8 cellular contexts compared by ENCODE assay signal in the genomic region with DNA sequence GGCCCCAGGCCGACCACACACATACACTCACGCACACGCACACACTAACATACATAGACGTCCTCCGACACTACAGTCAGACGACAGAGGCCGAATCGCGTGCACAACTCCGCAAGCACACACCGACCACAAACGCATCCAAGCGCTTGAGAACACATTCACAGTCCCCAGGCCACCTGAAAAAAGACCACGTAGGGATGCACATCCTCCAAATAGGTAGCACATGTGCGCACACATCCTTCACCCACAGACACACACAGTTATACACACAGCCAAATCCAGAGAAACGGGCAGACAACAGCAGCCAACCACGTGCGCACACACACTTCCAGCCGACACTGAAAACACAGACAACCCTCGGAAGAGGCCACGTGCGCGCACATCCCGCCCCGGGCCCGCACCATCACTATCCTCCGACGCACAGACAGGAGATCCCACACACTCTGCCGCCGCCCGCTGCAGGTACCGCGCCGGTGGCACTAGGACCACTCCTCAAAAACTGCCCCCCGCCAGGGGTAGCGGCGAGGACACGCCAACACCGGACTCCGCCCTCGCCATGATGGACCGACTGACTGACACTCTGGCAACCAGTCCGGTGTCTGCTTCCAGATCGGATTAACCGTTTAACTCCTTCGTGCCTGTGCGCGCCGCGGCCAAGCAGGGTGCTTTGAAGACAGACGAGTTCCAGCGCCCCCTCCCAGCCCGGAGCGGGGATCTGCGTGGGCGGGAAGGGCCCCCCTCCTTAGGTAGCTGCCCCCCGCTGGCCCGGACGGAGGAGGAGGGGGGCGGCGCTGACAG. TPM values are rescaled to one million over a fixed set of nuclear protein-coding genes. Genes with fewer than 3 reads are reported as not detected.
DNase-seq lines count a peak whose midpoint lies in the region; ATAC-seq and TF ChIP-seq lines count a peak whose summit lies in the region.

No MANE protein-coding gene starts in this region.

- H3K4me3 ChIP-seq in GM12865 (ENCODE audit: low read depth, low read length), result peak overlapping the region; percentile 42
- no peak overlapping the region for H3K4me3 ChIP-seq in uterus

- no peak for TF ChIP-seq POLR2A in uterus (IDR thresholded peaks at IDR 0.05)

- intact Hi-C loops in uterus (cut with DNase I; ENCODE audit: low total_unique reads), result no loop called here

- peak; percentile 35 for ATAC-seq in stimulated activated naive CD8-positive, alpha-beta T cell treated with anti-CD3 and anti-CD28 coated beads, Interleukin-15, Interleukin-2, amounts not matched to agents 100 U/mL and 50 U/mL, for 24 hours
- no peak for ATAC-seq in HG02763 (IDR thresholded peaks at IDR 0.05; ENCODE audit: unreplicated experiment)

- TF ChIP-seq CTCF in GM12865 (IDR thresholded peaks at IDR 0.05; ENCODE audit: insufficient read depth, low read depth, low read length, missing control alignments), result no peak
- TF ChIP-seq CTCF in uterus (IDR thresholded peaks at IDR 0.05), result no peak

- H3K27ac ChIP-seq in uterus, result no peak overlapping the region

- DNase-seq in AG08396 (ENCODE audit: low spot score) (peak; percentile 76), GM12865 (ENCODE audit: low read depth) (peak; percentile 73), NCI-H748 (lab: John Stamatoyannopoulos, UW; ENCODE audit: unreplicated experiment) (peak; percentile 76), iPS DF 19.7 (ENCODE audit: low read depth, low spot score) (peak; percentile 94), uterus (no peak)
- DNase-seq in activated effector memory CD4-positive, alpha-beta T cell treated with anti-CD3 and anti-CD28 coated beads, Interleukin-2, amount 50 U/mL, for 16 hours, result peak; percentile 75
- peak; percentile 71 for DNase-seq in stimulated activated naive CD8-positive, alpha-beta T cell treated with anti-CD3 and anti-CD28 coated beads, Interleukin-15, Interleukin-2, amounts not matched to agents 100 U/mL and 50 U/mL, for 24 hours

- H3K4me1 ChIP-seq in uterus, result peaks cover 0 to 35% of the 10 kb centered on the region in 2 donors

- H3K9me3 ChIP-seq in uterus, result no peaks in the 10 kb centered on the region

- H3K36me3 ChIP-seq in uterus, result no peaks in the 10 kb centered on the region

- H3K27me3 ChIP-seq in uterus, result peaks cover 38 to 47% of the 10 kb centered on the region in 2 donors

RNA-seq across cellular contexts. Expression of a gene that starts 0.5 kb away (rescaled TPM):
- 10 to 100 TPM in 1 of 4 donors, 1 to 10 TPM in 3; 3.2 to 10.6 (median 4.1) TPM for total RNA-seq in uterus

RNA-seq across cellular contexts. Expression of a gene that starts 16.5 kb away (rescaled TPM):
- 100 to 1,000 TPM in 2 of 4 donors, 10 to 100 TPM in 2; 41.5 to 163 (median 129) TPM for total RNA-seq in uterus

RNA-seq across cellular contexts. Expression of a gene that starts 39.5 kb away (rescaled TPM):
- total RNA-seq in uterus, result 100 to 1,000 TPM in 1 of 4 donors, 10 to 100 TPM in 3; 22.0 to 112 (median 67.8) TPM

Comparison
In these comparisons a context has a peak if more than half of its experiments do, and no peak if none do; other contexts are left out.
1. DNase-seq: peak in AG08396 (single experiment), GM12865 (single experiment), NCI-H748 (single experiment), activated effector memory CD4-positive, alpha-beta T cell treated with anti-CD3 and anti-CD28 coated beads, Interleukin-2, amount 50 U/mL, for 16 hours (single experiment), iPS DF 19.7 (single experiment) and stimulated activated naive CD8-positive, alpha-beta T cell treated with anti-CD3 and anti-CD28 coated beads, Interleukin-15, Interleukin-2, amounts not matched to agents 100 U/mL and 50 U/mL, for 24 hours (single experiment); none in uterus (0 of 2).